ENCODE assay signal across 8 cellular contexts in the genomic region with DNA sequence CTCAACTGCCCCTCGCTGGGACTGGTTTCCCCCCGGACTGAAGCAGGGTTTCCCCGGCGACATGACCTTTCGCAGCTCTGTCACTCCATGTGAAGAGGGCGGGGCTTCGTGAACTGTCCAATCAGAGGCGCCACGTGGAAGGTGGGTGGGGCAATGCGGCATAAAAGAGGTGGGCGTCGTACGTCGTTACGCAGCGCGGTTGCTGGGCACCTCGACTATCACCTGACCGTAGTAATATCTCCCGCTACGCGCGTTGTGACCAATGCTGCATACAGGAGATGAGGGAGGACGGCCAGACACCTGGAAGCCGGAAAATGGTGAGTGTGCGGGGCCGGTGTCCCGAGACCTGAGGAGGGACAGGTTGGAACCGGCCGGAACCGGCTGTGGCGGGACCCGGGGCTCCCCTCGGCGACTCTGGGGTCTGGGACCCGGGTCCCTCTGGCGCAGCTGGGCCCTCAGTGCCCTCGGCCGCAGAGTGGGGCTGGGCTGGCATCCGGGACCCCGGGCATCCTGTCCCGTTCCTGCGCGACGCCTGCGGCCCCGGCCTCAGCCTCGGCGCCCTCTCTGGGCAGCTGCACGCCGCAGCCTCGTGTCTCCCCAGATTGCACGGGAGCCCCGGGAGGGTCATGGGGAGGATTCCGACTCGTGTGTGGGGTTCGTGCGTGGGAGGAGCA. TPM values are rescaled to one million over a fixed set of nuclear protein-coding genes. Genes with fewer than 3 reads are reported as not detected.
DNase-seq lines count a peak whose midpoint lies in the region; ATAC-seq, FAIRE-seq and TF ChIP-seq lines count a peak whose summit lies in the region.

No MANE protein-coding gene starts in this region.

- peaks cover 6% of the 10 kb centered on the region for H3K4me1 ChIP-seq in CD4-positive, alpha-beta memory T cell (ENCODE audit: insufficient read depth, low read length)
- H3K4me1 ChIP-seq in small intestine (ENCODE audit: control insufficient read depth in 2 of 2, insufficient read depth in 1 of 2, low read depth in 1 of 2, low read length in 1 of 2), result no peaks in the 10 kb centered on the region

- in situ Hi-C loops in brain microvascular endothelial cell (cut with HindIII; ENCODE audit: low pct_ligation_motif_present, low sequenced_read_pairs), result no loop called here
- in situ Hi-C loops in ACHN (cut with HindIII; ENCODE audit: low pct_ligation_motif_present, low pct_unique_long_range_greater_than_20kb, low sequenced_read_pairs), result no loop called here

- no peaks in the 10 kb centered on the region for H3K27me3 ChIP-seq in CD4-positive, alpha-beta memory T cell (ENCODE audit: insufficient read depth, low read length)
- H3K27me3 ChIP-seq in WERI-Rb-1 (ENCODE audit: insufficient read depth, low read depth, severe bottlenecking), result no peaks in the 10 kb centered on the region
- H3K27me3 ChIP-seq in brain microvascular endothelial cell (replicated peaks), result no peaks in the 10 kb centered on the region
- no peaks in the 10 kb centered on the region for H3K27me3 ChIP-seq in small intestine (ENCODE audit: control insufficient read depth in 2 of 2, insufficient read depth in 2 of 2, low read length in 2 of 2)

- TF ChIP-seq CTCF in WERI-Rb-1 (IDR thresholded peaks at IDR 0.05; ENCODE audit: low read depth, low read length), result no peak
- TF ChIP-seq CTCF in brain microvascular endothelial cell (IDR thresholded peaks at IDR 0.05; ENCODE audit: low read depth, low read length, missing control alignments), result no peak

- peak overlapping the region; percentile 52 to 88 (median 80) for H3K4me3 Mint-ChIP-seq in CD4-positive, alpha-beta memory T cell

- no peaks in the 10 kb centered on the region for H3K27me3 Mint-ChIP-seq in CD4-positive, alpha-beta memory T cell

- DNase-seq in CD4-positive, alpha-beta memory T cell, result peak; percentile 43 to 58 (median 54)
- DNase-seq in WERI-Rb-1, result peak; percentile 96
- peak; percentile 31 for DNase-seq in brain microvascular endothelial cell
- peak; percentile 88 for DNase-seq in iPS-NIHi7 (ENCODE audit: extremely low spot score)
- DNase-seq in small intestine, result peak; percentile 74
- no peak for DNase-seq in ACHN
- DNase-seq in HT-29 (ENCODE audit: low spot score), result no peak

- FAIRE-seq in small intestine (lab: Jason Lieb, UNC), result no peak

- ATAC-seq in HG02981 (IDR thresholded peaks at IDR 0.05; ENCODE audit: unreplicated experiment), result no peak

- H3K4me1 Mint-ChIP-seq in CD4-positive, alpha-beta memory T cell, result peaks cover 0 to 16% (median 7%) of the 10 kb centered on the region in 4 donors

- peaks cover 8 to 44% of the 10 kb centered on the region in 2 donors for H3K9me3 ChIP-seq in CD4-positive, alpha-beta memory T cell (ENCODE audit: control insufficient read depth in 1 of 2, low read length in 2 of 2)
- H3K9me3 ChIP-seq in WERI-Rb-1 (ENCODE audit: severe bottlenecking) (peaks cover 6% of the 10 kb centered on the region), small intestine (ENCODE audit: control insufficient read depth, low read depth) (peaks cover 1% of the 10 kb centered on the region)

- H3K9me3 Mint-ChIP-seq in CD4-positive, alpha-beta memory T cell, result peaks cover 0 to 91% (median 72%) of the 10 kb centered on the region in 8 donors

- CTCF ChIA-PET in CD4-positive, alpha-beta memory T cell (lab: Charles Lee; ENCODE audit: partially characterized antibody), result no interaction called here

- H3K36me3 Mint-ChIP-seq in CD4-positive, alpha-beta memory T cell, result peaks cover 39 to 44% of the 10 kb centered on the region in 2 donors

- intact Hi-C loops in CD4-positive, alpha-beta memory T cell (cut with micrococcal nuclease), result no loop called here

- WGBS in small intestine, 3 donors, result 3 to 15% (median 5%) methylated on average over 53 to 58 of the region's 58 CpGs

- H3K27ac Mint-ChIP-seq in CD4-positive, alpha-beta memory T cell, result peak overlapping the region in 1 of 7 donors; percentile 70

- peak overlapping the region in 1 of 2 donors; percentile 8 for H3K4me3 ChIP-seq in CD4-positive, alpha-beta memory T cell (ENCODE audit: low read length in 2 of 2)
- H3K4me3 ChIP-seq in WERI-Rb-1 (ENCODE audit: low read depth, low read length), result peak overlapping the region; percentile 95
- H3K4me3 ChIP-seq in brain microvascular endothelial cell (ENCODE audit: low read depth, low read length), result peak overlapping the region; percentile 48
- peak overlapping the region; percentile 43 to 62 for H3K4me3 ChIP-seq in small intestine (ENCODE audit: low read depth in 1 of 2, low read length in 2 of 2)

- H3K36me3 ChIP-seq in CD4-positive, alpha-beta memory T cell (ENCODE audit: insufficient read depth, low read length), result no peaks in the 10 kb centered on the region
- H3K36me3 ChIP-seq in WERI-Rb-1 (peaks cover 9% of the 10 kb centered on the region), brain microvascular endothelial cell (replicated peaks) (peaks cover 4% of the 10 kb centered on the region), small intestine (ENCODE audit: control insufficient read depth in 2 of 2, insufficient read depth in 2 of 2, low read length in 2 of 2) (peaks cover 0 to 5% of the 10 kb centered on the region in 2 donors)

- no peak overlapping the region for H3K27ac ChIP-seq in CD4-positive, alpha-beta memory T cell (ENCODE audit: low read depth, low read length)
- H3K27ac ChIP-seq in WERI-Rb-1 (peak overlapping the region; percentile 83), brain microvascular endothelial cell (no peak overlapping the region), small intestine (ENCODE audit: low read depth in 1 of 2, low read length in 1 of 2) (peak overlapping the region in 1 of 2 donors; percentile 57)

- POLR2A ChIA-PET in CD4-positive, alpha-beta memory T cell (lab: Charles Lee; ENCODE audit: partially characterized antibody), result interaction anchor here (0.6 to 2.0 kb wide), 2 partner anchors 139 to 205 kb away, joined by 3 to 5 read pairs; a partner anchor contains a TSS

RNA-seq across cellular contexts. Expression of a gene that starts 32.1 kb away (rescaled TPM):
- total RNA-seq in CD4-positive, alpha-beta memory T cell, result 10 to 100 TPM; 26.9 to 32.8 TPM
- 10 to 100 TPM; 17.0 to 18.5 TPM for polyA plus RNA-seq in CD4-positive, alpha-beta memory T cell
- 1 to 10 TPM; 2.7 to 3.3 (median 3.0) TPM for polyA plus RNA-seq in small intestine
- total RNA-seq in HT-29 (2014; rRNA removed; shearing (Covaris generic)), result 0.39 and 0.61 TPM in 2 replicates

RNA-seq across cellular contexts. Expression of a gene that starts 38.4 kb away (rescaled TPM):
- 1 to 10 TPM; 2.1 to 2.6 TPM for total RNA-seq in CD4-positive, alpha-beta memory T cell
- under 1 TPM in 1 of 2 donors, not detected in 1; 0.52 TPM for polyA plus RNA-seq in CD4-positive, alpha-beta memory T cell
- polyA plus RNA-seq in small intestine, result 1 to 10 TPM in 1 of 3 donors, not detected in 2; 1.3 TPM
- not detected in 2 replicates for total RNA-seq in HT-29 (2014; rRNA removed; shearing (Covaris generic))

RNA-seq across cellular contexts. Expression of a gene that starts 54.8 kb away (rescaled TPM):
- 1 to 10 TPM; 4.0 to 7.4 TPM for total RNA-seq in CD4-positive, alpha-beta memory T cell
- 1 to 10 TPM; 1.6 to 2.2 TPM for polyA plus RNA-seq in CD4-positive, alpha-beta memory T cell
- polyA plus RNA-seq in small intestine, result 1 to 10 TPM; 2.4 to 4.2 (median 2.8) TPM
- 1.1 TPM in 2 replicates for total RNA-seq in HT-29 (2014; rRNA removed; shearing (Covaris generic))

Comparison
In these comparisons a context has a peak if more than half of its experiments do, and no peak if none do; other contexts are left out.
1. DNase-seq: peak in CD4-positive, alpha-beta memory T cell (5 of 5), WERI-Rb-1 (single experiment), brain microvascular endothelial cell (single experiment), iPS-NIHi7 (single experiment) and small intestine (single experiment); none in ACHN (single experiment) and HT-29 (single experiment).
2. RNA of a gene that starts 32.1 kb away (total RNA-seq): 26.9 to 32.8 TPM in CD4-positive, alpha-beta memory T cell; 0.39 to 0.61 TPM in HT-29; every median in the first group is over 10 times any median in the second.